Comparison of ENCODE assay signal across 16 cellular contexts in genomic region chr14:73422515-73422914, GRCh38. TPM values are rescaled to one million over a fixed set of nuclear protein-coding genes. Genes with fewer than 3 reads are reported as not detected.
DNase-seq lines count a peak whose midpoint lies in the region; ATAC-seq, FAIRE-seq and TF ChIP-seq lines count a peak whose summit lies in the region.
"Had no signal": no experiment of that assay in that cellular context is flagged by ENCODE, and none has a peak within 500 bp of the region (broad histone marks: within the 10 kb centered on the region; RNA-seq: fewer than 3 reads in every experiment).

No MANE protein-coding gene starts in this region.

- H3K4me1 ChIP-seq in pancreas: peaks cover 0 to 14% (median under 1%) of the 10 kb centered on the region in 3 donors

- no peak for TF ChIP-seq CTCF in pancreas (IDR thresholded peaks at IDR 0.05)

- TF ChIP-seq POLR2A in GM12891 (IDR thresholded peaks at IDR 0.05; ENCODE audit: low read depth, low read length): no peak

- DNase-seq in GM12891 (ENCODE audit: insufficient read length, low spot score) (no peak), NCI-H748 (lab: John Stamatoyannopoulos, UW; ENCODE audit: unreplicated experiment) (peak; percentile 79), iPS DF 19.7 (ENCODE audit: low read depth, low spot score) (peak; percentile 20), pancreas (no peak)
- DNase-seq: activated gamma-delta T cell; AML-193; anterior cingulate cortex; NCI-H1417 treated with DMSO at 0.1 percent for 48 hours; NCI-H524 treated with DMSO at 0.1 percent for 48 hours; stimulated activated CD4-positive, alpha-beta T cell treated with anti-CD3 and anti-CD28 coated beads, Interleukin-15, amount 100 ng/mL, for 24 hours; WERI-Rb-1 had no signal

- no peaks in the 10 kb centered on the region for H3K27me3 ChIP-seq in pancreas

- H3K9me3 ChIP-seq in pancreas: no peaks in the 10 kb centered on the region

- FAIRE-seq in GM12891 (lab: Jason Lieb, UNC) (peak; percentile 5), pancreas (lab: Jason Lieb, UNC) (no peak)
- FAIRE-seq: GM19239 had no signal

- intact Hi-C loops in pancreas (cut with DNase I): no loop called here

- ATAC-seq in pancreas: peak; percentile 35 to 69 (median 53)
- ATAC-seq in GM19452 (IDR thresholded peaks at IDR 0.05; ENCODE audit: unreplicated experiment): no peak
- ATAC-seq in HG02571 (IDR thresholded peaks at IDR 0.05; ENCODE audit: unreplicated experiment): no peak
- ATAC-seq in HG02884 (IDR thresholded peaks at IDR 0.05; ENCODE audit: unreplicated experiment): no peak

- H3K36me3 ChIP-seq in pancreas: no peaks in the 10 kb centered on the region

- H3K4me3 ChIP-seq in pancreas: no peak overlapping the region

- WGBS in pancreas, 2 donors: 21 to 26% methylated on average over 4 of the region's 4 CpGs

- no peak overlapping the region for H3K27ac ChIP-seq in pancreas
- H3K27ac ChIP-seq: RWPE1, WERI-Rb-1 had no signal

TF ChIP-seq in GM12891, 5 proteins besides CTCF, POLR2A, EP300 and RAD21:
- no peak for TF ChIP-seq SPI1 (IDR thresholded peaks at IDR 0.05; ENCODE audit: low read depth, low read length)
- TF ChIP-seq POU2F2 (IDR thresholded peaks at IDR 0.05; ENCODE audit: low read depth, low read length): no peak
- TF ChIP-seq PAX5 (IDR thresholded peaks at IDR 0.05; ENCODE audit: insufficient read depth, low read length, severe bottlenecking): no peak
- no peak for TF ChIP-seq TAF1 (IDR thresholded peaks at IDR 0.05; ENCODE audit: low read depth, low read length)

RNA-seq across cellular contexts. Expression of gene NUMB, which starts 35.8 kb away (rescaled TPM):
- 25.7 TPM for polyA plus RNA-seq in GM12891 (2012; ENCODE audit: low read depth, missing spikeins)
- 10 to 100 TPM; 25.1 to 53.8 (median 33.6) TPM for total RNA-seq in pancreas
- polyA plus RNA-seq in pancreas: 10 to 100 TPM; 23.9 to 28.8 TPM

Comparison
In these comparisons a context has a peak if more than half of its experiments do, and no peak if none do; other contexts are left out.
1. DNase-seq: peak in NCI-H748 (single experiment) and iPS DF 19.7 (single experiment); none in GM12891 (single experiment) and pancreas (0 of 6).
2. ATAC-seq: peak in pancreas (4 of 4); none in GM19452 (single experiment), HG02571 (single experiment) and HG02884 (single experiment).